ENCODE assay signal across 1 cellular context in the genomic region with DNA sequence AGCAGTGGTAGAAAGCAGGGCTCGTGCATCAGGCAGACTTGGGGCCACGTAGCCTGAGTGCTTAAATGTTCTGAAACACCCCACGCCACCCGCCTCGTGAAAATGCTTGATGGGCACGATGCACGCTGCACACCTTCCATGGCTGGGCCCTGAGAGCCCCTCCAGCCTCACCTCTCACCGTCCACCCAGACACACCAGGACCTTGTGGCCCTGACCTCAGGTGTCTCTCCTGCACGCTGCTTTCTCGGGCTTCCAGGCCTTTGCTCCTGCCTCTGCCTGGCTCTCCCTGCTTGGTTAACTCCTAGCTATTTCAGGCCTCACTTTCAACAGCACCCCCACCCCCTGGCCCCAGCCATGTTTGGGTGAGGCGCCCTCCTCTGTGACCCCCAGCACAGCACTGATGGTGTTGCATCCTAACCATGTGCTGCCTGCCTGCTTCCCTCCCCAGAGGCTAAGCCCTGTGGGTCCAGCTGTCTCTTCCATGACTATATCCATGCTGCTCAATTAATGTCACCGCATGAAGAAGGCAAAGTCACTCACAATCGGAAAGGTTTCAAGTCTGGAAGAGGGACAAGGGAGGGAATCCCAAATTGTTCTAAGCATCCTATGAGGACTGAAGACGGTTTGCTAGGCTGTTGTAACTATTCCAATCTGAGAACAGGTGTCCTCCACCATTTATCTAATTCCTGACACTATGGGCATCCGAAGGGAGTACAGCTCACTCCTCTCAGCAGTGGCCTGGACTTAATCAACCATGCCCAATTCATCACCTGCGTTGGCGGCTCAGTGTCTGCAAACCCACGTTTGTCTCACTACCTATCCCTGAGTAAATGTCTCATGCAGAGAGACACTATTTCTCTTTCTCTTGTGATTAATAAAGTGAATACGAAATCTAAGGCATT.
TF ChIP-seq lines count a peak whose summit lies in the region.

No MANE protein-coding gene starts in this region.

TF ChIP-seq in SK-N-SH treated with all-trans-retinoic acid at 6 μM for 48 hours, 23 proteins besides CTCF, POLR2A, EP300 and RAD21:
- TF ChIP-seq TOX (CRISPR knock-in tag; IDR thresholded peaks at IDR 0.05; ENCODE audit: borderline replicate concordance): no peak
- TF ChIP-seq ZC3H10 (CRISPR knock-in tag; IDR thresholded peaks at IDR 0.05): no peak
- no peak for TF ChIP-seq CSDC2 (CRISPR knock-in tag; IDR thresholded peaks at IDR 0.05)
- no peak for TF ChIP-seq ESRRG (CRISPR knock-in tag; IDR thresholded peaks at IDR 0.05)
- no peak for TF ChIP-seq ARNTL (CRISPR knock-in tag; IDR thresholded peaks at IDR 0.05; ENCODE audit: borderline replicate concordance, low read depth)
- TF ChIP-seq, protein P1, sequence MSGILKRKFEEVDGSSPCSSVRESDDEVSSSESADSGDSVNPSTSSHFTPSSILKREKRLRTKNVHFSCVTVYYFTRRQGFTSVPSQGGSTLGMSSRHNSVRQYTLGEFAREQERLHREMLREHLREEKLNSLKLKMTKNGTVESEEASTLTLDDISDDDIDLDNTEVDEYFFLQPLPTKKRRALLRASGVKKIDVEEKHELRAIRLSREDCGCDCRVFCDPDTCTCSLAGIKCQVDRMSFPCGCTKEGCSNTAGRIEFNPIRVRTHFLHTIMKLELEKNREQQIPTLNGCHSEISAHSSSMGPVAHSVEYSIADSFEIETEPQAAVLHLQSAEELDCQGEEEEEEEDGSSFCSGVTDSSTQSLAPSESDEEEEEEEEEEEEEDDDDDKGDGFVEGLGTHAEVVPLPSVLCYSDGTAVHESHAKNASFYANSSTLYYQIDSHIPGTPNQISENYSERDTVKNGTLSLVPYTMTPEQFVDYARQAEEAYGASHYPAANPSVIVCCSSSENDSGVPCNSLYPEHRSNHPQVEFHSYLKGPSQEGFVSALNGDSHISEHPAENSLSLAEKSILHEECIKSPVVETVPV (CRISPR knock-in tag; IDR thresholded peaks at IDR 0.05): no peak
- TF ChIP-seq, protein P2, sequence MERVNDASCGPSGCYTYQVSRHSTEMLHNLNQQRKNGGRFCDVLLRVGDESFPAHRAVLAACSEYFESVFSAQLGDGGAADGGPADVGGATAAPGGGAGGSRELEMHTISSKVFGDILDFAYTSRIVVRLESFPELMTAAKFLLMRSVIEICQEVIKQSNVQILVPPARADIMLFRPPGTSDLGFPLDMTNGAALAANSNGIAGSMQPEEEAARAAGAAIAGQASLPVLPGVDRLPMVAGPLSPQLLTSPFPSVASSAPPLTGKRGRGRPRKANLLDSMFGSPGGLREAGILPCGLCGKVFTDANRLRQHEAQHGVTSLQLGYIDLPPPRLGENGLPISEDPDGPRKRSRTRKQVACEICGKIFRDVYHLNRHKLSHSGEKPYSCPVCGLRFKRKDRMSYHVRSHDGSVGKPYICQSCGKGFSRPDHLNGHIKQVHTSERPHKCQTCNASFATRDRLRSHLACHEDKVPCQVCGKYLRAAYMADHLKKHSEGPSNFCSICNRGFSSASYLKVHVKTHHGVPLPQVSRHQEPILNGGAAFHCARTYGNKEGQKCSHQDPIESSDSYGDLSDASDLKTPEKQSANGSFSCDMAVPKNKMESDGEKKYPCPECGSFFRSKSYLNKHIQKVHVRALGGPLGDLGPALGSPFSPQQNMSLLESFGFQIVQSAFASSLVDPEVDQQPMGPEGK (CRISPR knock-in tag; IDR thresholded peaks at IDR 0.05; ENCODE audit: borderline replicate concordance): no peak
- TF ChIP-seq, protein P3, sequence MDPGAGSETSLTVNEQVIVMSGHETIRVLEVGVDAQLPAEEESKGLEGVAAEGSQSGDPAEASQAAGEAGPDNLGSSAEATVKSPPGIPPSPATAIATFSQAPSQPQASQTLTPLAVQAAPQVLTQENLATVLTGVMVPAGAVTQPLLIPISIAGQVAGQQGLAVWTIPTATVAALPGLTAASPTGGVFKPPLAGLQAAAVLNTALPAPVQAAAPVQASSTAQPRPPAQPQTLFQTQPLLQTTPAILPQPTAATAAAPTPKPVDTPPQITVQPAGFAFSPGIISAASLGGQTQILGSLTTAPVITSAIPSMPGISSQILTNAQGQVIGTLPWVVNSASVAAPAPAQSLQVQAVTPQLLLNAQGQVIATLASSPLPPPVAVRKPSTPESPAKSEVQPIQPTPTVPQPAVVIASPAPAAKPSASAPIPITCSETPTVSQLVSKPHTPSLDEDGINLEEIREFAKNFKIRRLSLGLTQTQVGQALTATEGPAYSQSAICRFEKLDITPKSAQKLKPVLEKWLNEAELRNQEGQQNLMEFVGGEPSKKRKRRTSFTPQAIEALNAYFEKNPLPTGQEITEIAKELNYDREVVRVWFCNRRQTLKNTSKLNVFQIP (CRISPR knock-in tag; IDR thresholded peaks at IDR 0.05; ENCODE audit: borderline replicate concordance, low read depth): no peak
- TF ChIP-seq PPARA (CRISPR knock-in tag; IDR thresholded peaks at IDR 0.05; ENCODE audit: borderline replicate concordance): no peak
- TF ChIP-seq, protein P4, sequence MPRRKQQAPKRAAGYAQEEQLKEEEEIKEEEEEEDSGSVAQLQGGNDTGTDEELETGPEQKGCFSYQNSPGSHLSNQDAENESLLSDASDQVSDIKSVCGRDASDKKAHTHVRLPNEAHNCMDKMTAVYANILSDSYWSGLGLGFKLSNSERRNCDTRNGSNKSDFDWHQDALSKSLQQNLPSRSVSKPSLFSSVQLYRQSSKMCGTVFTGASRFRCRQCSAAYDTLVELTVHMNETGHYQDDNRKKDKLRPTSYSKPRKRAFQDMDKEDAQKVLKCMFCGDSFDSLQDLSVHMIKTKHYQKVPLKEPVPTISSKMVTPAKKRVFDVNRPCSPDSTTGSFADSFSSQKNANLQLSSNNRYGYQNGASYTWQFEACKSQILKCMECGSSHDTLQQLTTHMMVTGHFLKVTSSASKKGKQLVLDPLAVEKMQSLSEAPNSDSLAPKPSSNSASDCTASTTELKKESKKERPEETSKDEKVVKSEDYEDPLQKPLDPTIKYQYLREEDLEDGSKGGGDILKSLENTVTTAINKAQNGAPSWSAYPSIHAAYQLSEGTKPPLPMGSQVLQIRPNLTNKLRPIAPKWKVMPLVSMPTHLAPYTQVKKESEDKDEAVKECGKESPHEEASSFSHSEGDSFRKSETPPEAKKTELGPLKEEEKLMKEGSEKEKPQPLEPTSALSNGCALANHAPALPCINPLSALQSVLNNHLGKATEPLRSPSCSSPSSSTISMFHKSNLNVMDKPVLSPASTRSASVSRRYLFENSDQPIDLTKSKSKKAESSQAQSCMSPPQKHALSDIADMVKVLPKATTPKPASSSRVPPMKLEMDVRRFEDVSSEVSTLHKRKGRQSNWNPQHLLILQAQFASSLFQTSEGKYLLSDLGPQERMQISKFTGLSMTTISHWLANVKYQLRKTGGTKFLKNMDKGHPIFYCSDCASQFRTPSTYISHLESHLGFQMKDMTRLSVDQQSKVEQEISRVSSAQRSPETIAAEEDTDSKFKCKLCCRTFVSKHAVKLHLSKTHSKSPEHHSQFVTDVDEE (CRISPR knock-in tag; IDR thresholded peaks at IDR 0.05): no peak
- TF ChIP-seq GLIS3 (CRISPR knock-in tag; IDR thresholded peaks at IDR 0.05): no peak
- no peak for TF ChIP-seq TCF4 (CRISPR knock-in tag; IDR thresholded peaks at IDR 0.05; ENCODE audit: borderline replicate concordance)
- TF ChIP-seq BACH2 (CRISPR knock-in tag; IDR thresholded peaks at IDR 0.05; ENCODE audit: borderline replicate concordance): no peak
- TF ChIP-seq RARB (CRISPR knock-in tag; IDR thresholded peaks at IDR 0.05): no peak
- no peak for TF ChIP-seq ZNF565 (CRISPR knock-in tag; conservative IDR thresholded peaks at IDR 0.05; ENCODE audit: low read depth)
- TF ChIP-seq ZNF70 (CRISPR knock-in tag; IDR thresholded peaks at IDR 0.05): no peak
- no peak for TF ChIP-seq SNAI2 (CRISPR knock-in tag; IDR thresholded peaks at IDR 0.05)
- no peak for TF ChIP-seq ZNF8 (CRISPR knock-in tag; IDR thresholded peaks at IDR 0.05)
- no peak for TF ChIP-seq ISL1 (CRISPR knock-in tag; IDR thresholded peaks at IDR 0.05)
